Comparison of ENCODE assay signal across 8 cellular contexts in the genomic region with DNA sequence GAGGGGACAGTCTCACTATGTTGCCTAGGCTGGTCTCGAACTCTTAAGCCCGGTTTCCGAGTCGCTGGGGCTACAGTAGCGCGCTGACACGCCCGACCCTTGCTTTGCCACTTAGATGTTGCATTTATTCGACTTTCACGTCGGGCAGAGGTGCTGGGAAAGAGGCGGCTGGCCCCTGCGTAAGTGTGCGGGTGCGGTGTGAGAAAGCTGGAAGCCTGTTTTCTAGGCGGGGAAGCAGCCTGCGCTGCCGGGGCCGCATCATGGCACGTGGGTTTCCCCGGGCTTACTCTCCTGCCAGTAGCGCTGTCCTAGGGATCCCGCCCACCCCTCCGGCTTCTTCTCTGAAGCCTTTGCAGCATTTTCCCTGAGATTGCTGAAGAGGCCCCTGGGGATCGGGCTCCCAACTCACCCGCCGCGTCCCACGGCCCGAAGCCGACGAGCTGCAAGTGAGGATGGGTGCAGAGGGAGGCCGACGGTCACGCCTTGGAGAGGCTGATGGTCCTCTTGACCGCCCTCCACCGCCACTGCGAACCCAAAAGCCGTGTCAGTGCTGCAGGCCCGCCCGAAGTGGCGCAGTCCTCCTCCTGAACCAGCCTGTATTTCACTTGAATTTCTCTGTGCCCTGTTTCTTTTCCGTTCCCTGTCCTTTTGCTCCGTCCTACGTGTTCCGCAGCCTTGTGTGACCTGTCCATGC. TPM values are rescaled to one million over a fixed set of nuclear protein-coding genes. Genes with fewer than 3 reads are reported as not detected.
DNase-seq lines count a peak whose midpoint lies in the region; ATAC-seq and TF ChIP-seq lines count a peak whose summit lies in the region.

No MANE protein-coding gene starts in this region.

- H3K36me3 ChIP-seq in endocrine pancreas (ENCODE audit: control insufficient read depth, insufficient read depth, low read length) (no peaks in the 10 kb centered on the region), muscle layer of duodenum (ENCODE audit: control insufficient read depth in 1 of 2, insufficient read depth in 2 of 2, low read length in 2 of 2) (no peaks in the 10 kb centered on the region), tibial artery (no peaks in the 10 kb centered on the region)

- H3K4me1 ChIP-seq in endocrine pancreas (ENCODE audit: control insufficient read depth, insufficient read depth, low read length) = no peaks in the 10 kb centered on the region
- H3K4me1 ChIP-seq in muscle layer of duodenum (ENCODE audit: control insufficient read depth in 1 of 2, insufficient read depth in 2 of 2, low read length in 2 of 2) = peaks cover 4 to 8% of the 10 kb centered on the region in 2 donors
- H3K4me1 ChIP-seq in tibial artery = peaks cover 0 to 29% (median 8%) of the 10 kb centered on the region in 4 donors

- ATAC-seq in HG03159 (IDR thresholded peaks at IDR 0.05; ENCODE audit: unreplicated experiment) (peak; percentile 34), HG02938 (IDR thresholded peaks at IDR 0.05; ENCODE audit: unreplicated experiment) (no peak)

- H3K9me3 ChIP-seq in endocrine pancreas (ENCODE audit: control insufficient read depth, low read length) (no peaks in the 10 kb centered on the region), muscle layer of duodenum (ENCODE audit: control insufficient read depth in 1 of 2, low read length in 2 of 2) (no peaks in the 10 kb centered on the region), tibial artery (no peaks in the 10 kb centered on the region)

- H3K27me3 ChIP-seq in endocrine pancreas (ENCODE audit: control insufficient read depth, insufficient read depth, low read length) = no peaks in the 10 kb centered on the region
- no peaks in the 10 kb centered on the region for H3K27me3 ChIP-seq in muscle layer of duodenum (ENCODE audit: low read depth, low read length)
- no peaks in the 10 kb centered on the region for H3K27me3 ChIP-seq in tibial artery

- H3K27ac ChIP-seq in muscle layer of duodenum (ENCODE audit: low read length) = no peak overlapping the region
- peak overlapping the region; percentile 69 to 75 for H3K27ac ChIP-seq in tibial artery

- intact Hi-C loops in tibial artery (cut with DNase I; ENCODE audit: low total_unique reads) = no loop called here

- TF ChIP-seq CTCF in tibial artery (IDR thresholded peaks at IDR 0.05) = peak in 1 of 2 experiments; percentile 8

- H3K9ac ChIP-seq in endocrine pancreas (ENCODE audit: control insufficient read depth, insufficient read depth, low read length) = peak overlapping the region; percentile 5

- DNase-seq in G401 (ENCODE audit: low spot score) (peak; percentile 62), tibial artery (peak; percentile 51 to 79), DMS153 (lab: John Stamatoyannopoulos, UW) (no peak)
- DNase-seq in activated CD4-positive, alpha-beta T cell treated with anti-CD3 and anti-CD28 coated beads for 24 hours (ENCODE audit: low read depth in 2 of 2) = peak; percentile 45 to 67

- H3K4me3 ChIP-seq in endocrine pancreas (ENCODE audit: control insufficient read depth, insufficient read depth, low read length) (peak overlapping the region; percentile 52), muscle layer of duodenum (ENCODE audit: low read depth in 1 of 2, low read length in 2 of 2) (peak overlapping the region; percentile 70 to 73), tibial artery (peak overlapping the region; percentile 51 to 61)

- in situ Hi-C loops in G401 (cut with HindIII; ENCODE audit: low sequenced_read_pairs) = no loop called here

RNA-seq across cellular contexts. Expression of a gene that starts 5.8 kb away (rescaled TPM):
- 23.0 and 27.3 TPM in 2 replicates for total RNA-seq in G401 (2014; rRNA removed; shearing (Covaris generic))

RNA-seq across cellular contexts. Expression of a gene that starts 12.3 kb away (rescaled TPM):
- total RNA-seq in G401 (2014; rRNA removed; shearing (Covaris generic)) = 3.9 and 5.1 TPM in 2 replicates

RNA-seq across cellular contexts. Expression of a gene that starts 26.4 kb away (rescaled TPM):
- total RNA-seq in G401 (2014; rRNA removed; shearing (Covaris generic)) = 4,601 and 5,352 TPM in 2 replicates

RNA-seq across cellular contexts. Expression of a gene that starts 43.7 kb away (rescaled TPM):
- 2.5 and 3.6 TPM in 2 replicates for total RNA-seq in G401 (2014; rRNA removed; shearing (Covaris generic))
